8 cellular contexts compared by ENCODE assay signal in genomic region chr17:2594657-2595085, GRCh38. TPM values are rescaled to one million over a fixed set of nuclear protein-coding genes. Genes with fewer than 3 reads are reported as not detected.
DNase-seq lines count a peak whose midpoint lies in the region; ATAC-seq, FAIRE-seq and TF ChIP-seq lines count a peak whose summit lies in the region.

No MANE protein-coding gene starts in this region.

- ATAC-seq in stimulated activated naive CD8-positive, alpha-beta T cell treated with anti-CD3 and anti-CD28 coated beads, Interleukin-15, Interleukin-2, amounts not matched to agents 100 U/mL and 50 U/mL, for 24 hours: no peak
- ATAC-seq in GM18505 (IDR thresholded peaks at IDR 0.05; ENCODE audit: unreplicated experiment): no peak

- no peaks in the 10 kb centered on the region for H3K9me3 Mint-ChIP-seq in activated T-helper 2 cell treated with anti-CD3 and anti-CD28 coated beads, Interferon-gamma antibody, Interleukin-2, Interleukin-4, amounts not matched to agents 10 μg/mL and 5 μg/mL and 100 μg/mL, durations not matched to agents 14 hours and 24 hours and 36 hours

- peak overlapping the region; percentile 91 for H3K9ac ChIP-seq in iPS-18a (ENCODE audit: low read length)

- H3K36me3 Mint-ChIP-seq in activated T-helper 2 cell treated with anti-CD3 and anti-CD28 coated beads, Interferon-gamma antibody, Interleukin-2, Interleukin-4, amounts not matched to agents 10 μg/mL and 5 μg/mL and 100 μg/mL, durations not matched to agents 14 hours and 24 hours and 36 hours (ENCODE audit: low read depth): peaks cover 29% of the 10 kb centered on the region

- H3K9me3 ChIP-seq in iPS-18a (ENCODE audit: control insufficient read depth, low read depth, low read length): no peaks in the 10 kb centered on the region

- TF ChIP-seq POLR2A in GM18505 (IDR thresholded peaks at IDR 0.05; ENCODE audit: borderline replicate concordance, extremely low read depth, insufficient read depth, insufficient read length): no peak

- intact Hi-C loops in activated T-helper 2 cell treated with anti-CD3 and anti-CD28 coated beads, Interferon-gamma antibody, Interleukin-2, Interleukin-4, amounts not matched to agents 10 μg/mL and 5 μg/mL and 100 μg/mL, durations not matched to agents 14 hours and 24 hours and 36 hours (cut with micrococcal nuclease): loop anchor here (5.0 kb wide), 3 partner anchors 43 to 192 kb away; partner anchors contain the start of gene MNT

- DNase-seq in stimulated activated CD4-positive, alpha-beta T cell treated with anti-CD3 and anti-CD28 coated beads, Interleukin-15, amount 100 ng/mL, for 24 hours: peak; percentile 21
- DNase-seq in stimulated activated CD4-positive, alpha-beta T cell treated with anti-CD3 and anti-CD28 coated beads, Interleukin-1b, Interleukin-23, amount 100 ng/mL, for 48 hours: no peak
- DNase-seq in activated T-helper 2 cell treated with anti-CD3 and anti-CD28 coated beads, Interferon-gamma antibody, Interleukin-2, Interleukin-4, amounts not matched to agents 10 μg/mL and 5 μg/mL and 100 μg/mL, durations not matched to agents 14 hours and 24 hours and 36 hours (ENCODE audit: low spot score): no peak
- DNase-seq in stimulated activated naive CD8-positive, alpha-beta T cell treated with anti-CD3 and anti-CD28 coated beads, Interleukin-15, Interleukin-2, amounts not matched to agents 100 U/mL and 50 U/mL, for 24 hours: peak; percentile 28
- no peak for DNase-seq in NCI-H1436 treated with DMSO at 0.1 percent for 48 hours (lab: John Stamatoyannopoulos, UW)
- no peak for DNase-seq in urothelium cell line (ENCODE audit: low spot score)

- FAIRE-seq in urothelium cell line (lab: Jason Lieb, UNC): no peak

- H3K27ac Mint-ChIP-seq in activated T-helper 2 cell treated with anti-CD3 and anti-CD28 coated beads, Interferon-gamma antibody, Interleukin-2, Interleukin-4, amounts not matched to agents 10 μg/mL and 5 μg/mL and 100 μg/mL, durations not matched to agents 14 hours and 24 hours and 36 hours: peak overlapping the region; percentile 87

- no peaks in the 10 kb centered on the region for H3K27me3 Mint-ChIP-seq in activated T-helper 2 cell treated with anti-CD3 and anti-CD28 coated beads, Interferon-gamma antibody, Interleukin-2, Interleukin-4, amounts not matched to agents 10 μg/mL and 5 μg/mL and 100 μg/mL, durations not matched to agents 14 hours and 24 hours and 36 hours (ENCODE audit: low read depth)

- peaks cover 18% of the 10 kb centered on the region for H3K4me1 ChIP-seq in iPS-18a (ENCODE audit: control insufficient read depth, low read depth, low read length)

- H3K4me3 Mint-ChIP-seq in activated T-helper 2 cell treated with anti-CD3 and anti-CD28 coated beads, Interferon-gamma antibody, Interleukin-2, Interleukin-4, amounts not matched to agents 10 μg/mL and 5 μg/mL and 100 μg/mL, durations not matched to agents 14 hours and 24 hours and 36 hours (ENCODE audit: low read depth): peak overlapping the region; percentile 94

- H3K4me1 Mint-ChIP-seq in activated T-helper 2 cell treated with anti-CD3 and anti-CD28 coated beads, Interferon-gamma antibody, Interleukin-2, Interleukin-4, amounts not matched to agents 10 μg/mL and 5 μg/mL and 100 μg/mL, durations not matched to agents 14 hours and 24 hours and 36 hours (ENCODE audit: low read depth): peaks cover 37% of the 10 kb centered on the region

- H3K4me3 ChIP-seq in iPS-18a (ENCODE audit: low read length): peak overlapping the region; percentile 76

- H3K27me3 ChIP-seq in iPS-18a (ENCODE audit: control insufficient read depth, insufficient read depth, low read length): no peaks in the 10 kb centered on the region

- peak overlapping the region; percentile 57 for H3K27ac ChIP-seq in iPS-18a (ENCODE audit: low read length)

- H3K36me3 ChIP-seq in iPS-18a (ENCODE audit: control insufficient read depth, low read depth, low read length): no peaks in the 10 kb centered on the region

RNA-seq across cellular contexts. Expression of gene PAFAH1B1, which starts 1.2 kb away (rescaled TPM):
- 151 and 153 TPM in 2 replicates for total RNA-seq in activated T-helper 2 cell treated with anti-CD3 and anti-CD28 coated beads, Interferon-gamma antibody, Interleukin-2, Interleukin-4, amounts not matched to agents 10 μg/mL and 5 μg/mL and 100 μg/mL, durations not matched to agents 14 hours and 24 hours and 36 hours

Comparison
In these comparisons a context has a peak if more than half of its experiments do, and no peak if none do; other contexts are left out.
1. DNase-seq: peak in stimulated activated CD4-positive, alpha-beta T cell treated with anti-CD3 and anti-CD28 coated beads, Interleukin-15, amount 100 ng/mL, for 24 hours (single experiment) and stimulated activated naive CD8-positive, alpha-beta T cell treated with anti-CD3 and anti-CD28 coated beads, Interleukin-15, Interleukin-2, amounts not matched to agents 100 U/mL and 50 U/mL, for 24 hours (single experiment); none in stimulated activated CD4-positive, alpha-beta T cell treated with anti-CD3 and anti-CD28 coated beads, Interleukin-1b, Interleukin-23, amount 100 ng/mL, for 48 hours (single experiment), activated T-helper 2 cell treated with anti-CD3 and anti-CD28 coated beads, Interferon-gamma antibody, Interleukin-2, Interleukin-4, amounts not matched to agents 10 μg/mL and 5 μg/mL and 100 μg/mL, durations not matched to agents 14 hours and 24 hours and 36 hours (single experiment), NCI-H1436 treated with DMSO at 0.1 percent for 48 hours (single experiment) and urothelium cell line (single experiment).